9 cellular contexts compared by ENCODE assay signal in the genomic region with DNA sequence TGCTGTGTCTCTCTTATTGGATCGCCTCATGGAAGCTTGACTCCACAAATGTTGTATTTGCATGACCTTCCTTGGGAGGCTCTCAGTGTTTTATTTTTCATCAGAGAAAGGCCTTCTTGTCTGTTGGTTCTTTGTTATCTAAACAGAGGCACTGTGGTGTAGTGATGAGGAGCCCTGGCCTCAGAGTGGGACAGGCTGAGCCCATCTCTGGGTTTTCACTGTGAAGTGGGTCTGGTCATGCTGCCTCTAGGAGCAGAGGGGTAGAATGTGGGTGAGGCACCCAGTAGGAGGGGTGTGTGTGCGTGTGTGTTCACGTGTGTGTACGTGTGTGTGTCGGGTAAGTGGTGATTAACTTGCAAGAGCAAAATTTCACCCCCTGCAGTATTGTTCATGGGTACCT. TPM values are rescaled to one million over a fixed set of nuclear protein-coding genes. Genes with fewer than 3 reads are reported as not detected.
DNase-seq lines count a peak whose midpoint lies in the region; ATAC-seq and TF ChIP-seq lines count a peak whose summit lies in the region.
"Had no signal": no experiment of that assay in that cellular context is flagged by ENCODE, and none has a peak within 500 bp of the region (broad histone marks: within the 10 kb centered on the region; RNA-seq: fewer than 3 reads in every experiment).

No MANE protein-coding gene starts in this region.

- H3K36me3 Mint-ChIP-seq in CD4-positive, alpha-beta memory T cell: peaks cover 4 to 36% of the 10 kb centered on the region in 2 donors
- peaks cover 60% of the 10 kb centered on the region for H3K36me3 Mint-ChIP-seq in central memory CD8-positive, alpha-beta T cell (ENCODE audit: insufficient read depth)

- H3K4me1 Mint-ChIP-seq in CD4-positive, alpha-beta memory T cell: peaks cover 73 to 100% (median 94%) of the 10 kb centered on the region in 4 donors
- H3K4me1 Mint-ChIP-seq in central memory CD8-positive, alpha-beta T cell: peaks cover 98% of the 10 kb centered on the region

- H3K9ac ChIP-seq in Karpas-422 (ENCODE audit: low read length): no peak overlapping the region

- H3K4me3 Mint-ChIP-seq in CD4-positive, alpha-beta memory T cell: peak overlapping the region; percentile 42 to 90 (median 76)
- peak overlapping the region; percentile 96 for H3K4me3 Mint-ChIP-seq in central memory CD8-positive, alpha-beta T cell

- H3K4me2 ChIP-seq in Karpas-422 (ENCODE audit: low read depth, low read length, poor library complexity, severe bottlenecking): peak overlapping the region; percentile 71

- peaks cover 72% of the 10 kb centered on the region; the same call in 1 of the 2 replicates for H4K20me1 ChIP-seq in Karpas-422 (ENCODE audit: insufficient read depth, low read depth, low read length)

- H3K79me2 ChIP-seq in Karpas-422 (ENCODE audit: low read length): peaks cover 93% of the 10 kb centered on the region

- peaks cover 9% of the 10 kb centered on the region for H3K36me3 ChIP-seq in CD4-positive, alpha-beta memory T cell (ENCODE audit: insufficient read depth, low read length)
- H3K36me3 ChIP-seq in Karpas-422 (ENCODE audit: insufficient read depth, low read length): no peaks in the 10 kb centered on the region

- no peak for ATAC-seq in central memory CD8-positive, alpha-beta T cell (replicated peaks; ENCODE audit: extremely low read depth, poor library complexity, severe bottlenecking)
- ATAC-seq in HG03095 (IDR thresholded peaks at IDR 0.05; ENCODE audit: unreplicated experiment): no peak

- H3K9me3 Mint-ChIP-seq in CD4-positive, alpha-beta memory T cell: no peaks in the 10 kb centered on the region
- no peaks in the 10 kb centered on the region for H3K9me3 Mint-ChIP-seq in central memory CD8-positive, alpha-beta T cell

- no peak overlapping the region for H2AFZ ChIP-seq in Karpas-422 (ENCODE audit: low read length)

- H3K4me1 ChIP-seq in CD4-positive, alpha-beta memory T cell (ENCODE audit: insufficient read depth, low read length): peaks cover 100% of the 10 kb centered on the region
- peaks cover 100% of the 10 kb centered on the region for H3K4me1 ChIP-seq in Karpas-422 (ENCODE audit: low read length)

- no peaks in the 10 kb centered on the region for H3K27me3 ChIP-seq in CD4-positive, alpha-beta memory T cell (ENCODE audit: insufficient read depth, low read length)
- H3K27me3 ChIP-seq in Karpas-422 (ENCODE audit: low read length): no peaks in the 10 kb centered on the region

- POLR2A ChIA-PET in CD4-positive, alpha-beta memory T cell (lab: Charles Lee; ENCODE audit: partially characterized antibody): interaction anchor here (0.8 to 23.2 kb wide), 4 partner anchors 9 to 38 kb away, joined by 3 to 562 read pairs (median 48); partner anchors contain the start of gene KLF13

- peak overlapping the region; percentile 92 to 99 (median 97) for H3K27ac Mint-ChIP-seq in CD4-positive, alpha-beta memory T cell
- peak overlapping the region; percentile 99 for H3K27ac Mint-ChIP-seq in central memory CD8-positive, alpha-beta T cell (ENCODE audit: low read depth)

- H3K9me3 ChIP-seq in CD4-positive, alpha-beta memory T cell (ENCODE audit: control insufficient read depth in 1 of 2, low read length in 2 of 2): no peaks in the 10 kb centered on the region
- no peaks in the 10 kb centered on the region for H3K9me3 ChIP-seq in Karpas-422 (ENCODE audit: low read length)

- H3K27me3 Mint-ChIP-seq in CD4-positive, alpha-beta memory T cell: no peaks in the 10 kb centered on the region
- no peaks in the 10 kb centered on the region for H3K27me3 Mint-ChIP-seq in central memory CD8-positive, alpha-beta T cell

- H3K4me3 ChIP-seq in CD4-positive, alpha-beta memory T cell (ENCODE audit: low read length in 2 of 2): no peak overlapping the region
- no peak overlapping the region; the same call in 1 of the 2 replicates for H3K4me3 ChIP-seq in Karpas-422 (ENCODE audit: low read length)

- intact Hi-C loops in CD4-positive, alpha-beta memory T cell (cut with micrococcal nuclease): loop anchor here (1.0 kb wide), 1 partner anchor 10 kb away; no protein-coding TSS in a partner anchor

- TF ChIP-seq CTCF in GM13977 (IDR thresholded peaks at IDR 0.05; ENCODE audit: extremely low read depth, insufficient read depth, missing control alignments): no peak

- CTCF ChIA-PET in CD4-positive, alpha-beta memory T cell (lab: Charles Lee; ENCODE audit: partially characterized antibody): interaction anchor here (0.9 to 1.7 kb wide), 7 partner anchors 22 to 147 kb away, joined by 3 to 7 read pairs (median 5); no protein-coding TSS in a partner anchor

- peak in 1 of 5 donors; percentile 45 for DNase-seq in CD4-positive, alpha-beta memory T cell
- no peak for DNase-seq in Karpas-422
- no peak for DNase-seq in central memory CD8-positive, alpha-beta T cell (ENCODE audit: low spot score in 2 of 2)
- peak; percentile 94 for DNase-seq in pons (ENCODE audit: low spot score)
- DNase-seq in GM13977 (ENCODE audit: low spot score): no peak
- DNase-seq in HPDE6-E6E7 (ENCODE audit: extremely low spot score): no peak
- DNase-seq: OCI-M1; stimulated activated CD4-positive, alpha-beta T cell treated with anti-CD3 and anti-CD28 coated beads, Interleukin-4, amount 100 ng/mL, for 24 hours had no signal

- H3K27ac ChIP-seq in CD4-positive, alpha-beta memory T cell (ENCODE audit: low read depth, low read length): peak overlapping the region; percentile 74
- peak overlapping the region; percentile 89 for H3K27ac ChIP-seq in Karpas-422 (ENCODE audit: low read length)

- in situ Hi-C loops in GM13977 (cut with MboI; ENCODE audit: low pct_unique_long_range_greater_than_20kb, low sequenced_read_pairs, unreplicated experiment): no loop called here

- no peaks in the 10 kb centered on the region for H3K9me2 ChIP-seq in Karpas-422 (replicated peaks; ENCODE audit: insufficient read depth, low read length)

RNA-seq across cellular contexts. Expression of gene KLF13, which starts 14.4 kb away (rescaled TPM):
- 100 to 1,000 TPM; 197 to 202 TPM for total RNA-seq in CD4-positive, alpha-beta memory T cell
- polyA plus RNA-seq in CD4-positive, alpha-beta memory T cell: 10 to 100 TPM; 22.0 to 82.2 TPM
- total RNA-seq in Karpas-422 (2014; rRNA removed; shearing (Covaris generic); ENCODE audit: low replicate concordance): 32.9 and 38.8 TPM in 2 replicates
